1 cellular context compared by ENCODE assay signal in genomic region chr6:118940770-118941169, GRCh38.
TF ChIP-seq lines count a peak whose summit lies in the region.

No MANE protein-coding gene starts in this region.

TF ChIP-seq in HepG2, 621 proteins besides CTCF, POLR2A, EP300 and RAD21 (continued from another document):
- TF ChIP-seq MTERF4 (CRISPR knock-in tag; IDR thresholded peaks at IDR 0.05) (no peak), ZNF788 (CRISPR knock-in tag; IDR thresholded peaks at IDR 0.05; ENCODE audit: borderline replicate concordance) (no peak), PATZ1 (CRISPR knock-in tag; IDR thresholded peaks at IDR 0.05) (no peak), GATAD2A (CRISPR knock-in tag; IDR thresholded peaks at IDR 0.05) (no peak), DMAP1 (CRISPR knock-in tag; IDR thresholded peaks at IDR 0.05) (no peak), SKIL (CRISPR knock-in tag; IDR thresholded peaks at IDR 0.05; ENCODE audit: borderline replicate concordance) (no peak), HBP1 (CRISPR knock-in tag; IDR thresholded peaks at IDR 0.05; ENCODE audit: low read depth) (no peak), SNAI1 (CRISPR knock-in tag; IDR thresholded peaks at IDR 0.05; ENCODE audit: borderline replicate concordance) (no peak), REST (IDR thresholded peaks at IDR 0.05; ENCODE audit: borderline replicate concordance in 1 of 2, low read depth in 1 of 2, low read length in 2 of 2) (no peak), ZNF766 (CRISPR knock-in tag; IDR thresholded peaks at IDR 0.05; ENCODE audit: borderline replicate concordance) (no peak), TRAFD1 (CRISPR knock-in tag; IDR thresholded peaks at IDR 0.05; ENCODE audit: borderline replicate concordance) (no peak), ZSCAN25 (CRISPR knock-in tag; IDR thresholded peaks at IDR 0.05) (no peak)
